21 cellular contexts compared by ENCODE assay signal in the genomic region with DNA sequence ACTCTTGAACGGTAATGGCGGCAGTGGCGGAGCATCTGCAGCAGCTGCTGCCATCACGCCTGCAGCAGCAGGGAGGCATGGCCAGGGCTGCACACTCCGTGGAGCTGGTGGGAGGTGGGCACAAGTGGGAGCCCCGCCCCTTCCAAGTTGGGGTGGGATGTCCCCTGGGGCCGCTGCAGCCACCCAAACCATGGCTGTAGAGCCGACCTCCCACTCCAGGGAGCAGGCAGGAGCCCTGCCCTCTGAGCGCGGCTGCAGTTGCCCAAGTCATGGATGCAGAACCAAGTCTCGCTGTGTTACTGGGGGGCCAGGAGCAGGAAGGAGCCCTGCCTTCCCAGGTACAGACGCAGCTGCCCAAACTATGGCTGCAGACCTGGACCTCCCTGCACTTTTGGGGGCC.
A peak's percentile ranks its signal among the peaks of the same experiment; 100 is the strongest.
DNase-seq lines count a peak whose midpoint lies in the region; ATAC-seq, FAIRE-seq and TF ChIP-seq lines count a peak whose summit lies in the region.
"Had no signal": no experiment of that assay in that cellular context is flagged by ENCODE, and none has a peak within 500 bp of the region (broad histone marks: within the 10 kb centered on the region; RNA-seq: fewer than 3 reads in every experiment).

No MANE protein-coding gene starts in this region.

- H2AFZ ChIP-seq in GM23338, result peak overlapping the region; percentile 56; the same call in 1 of the 2 replicates
- no peak overlapping the region for H2AFZ ChIP-seq in trophoblast cell (ENCODE audit: insufficient read depth, low read length, poor library complexity)
- H2AFZ ChIP-seq: GM23248 had no signal

- H4K91ac ChIP-seq in trophoblast cell (ENCODE audit: low read depth, low read length), result peak overlapping the region; percentile 17

- H3K4me1 Mint-ChIP-seq in GM23338, result peaks cover under 1% of the 10 kb centered on the region; the same call in 2 of the 3 replicates
- H3K4me1 Mint-ChIP-seq: B cell had no signal

- H3F3A ChIP-seq in GM23338 (replicated peaks; ENCODE audit: low read depth), result no peaks in the 10 kb centered on the region

- no peak overlapping the region for H3K18ac ChIP-seq in trophoblast cell (ENCODE audit: low read length)

- H4K20me1 ChIP-seq in GM23338 (replicated peaks; ENCODE audit: insufficient read depth), result no peaks in the 10 kb centered on the region
- H4K20me1 ChIP-seq: BLaER1 had no signal

- H3K4me1 ChIP-seq in GM23338 (ENCODE audit: insufficient read depth) (no peaks in the 10 kb centered on the region), kidney (ENCODE audit: control insufficient read depth in 1 of 2, insufficient read depth in 1 of 2, low read depth in 1 of 2, low read length in 2 of 2) (no peaks in the 10 kb centered on the region), trophoblast cell (ENCODE audit: control insufficient read depth in 1 of 2, insufficient read depth in 2 of 2, low read length in 2 of 2) (peaks cover 0 to 4% of the 10 kb centered on the region in 2 experiments), esophagus squamous epithelium (no peaks in the 10 kb centered on the region)
- H3K4me1 ChIP-seq: BLaER1 had no signal

- WGBS in trophoblast cell (ENCODE audit: extremely low coverage, insufficient coverage, insufficient read length), result no CpG with 5 or more reads among the region's 12 CpGs
- WGBS in esophagus squamous epithelium, 2 donors, result 75 to 84% methylated on average over 7 to 8 of the region's 12 CpGs

- H3K79me1 ChIP-seq in trophoblast cell (ENCODE audit: low read length), result peaks cover 3% of the 10 kb centered on the region

- no peak overlapping the region for H2AK5ac ChIP-seq in trophoblast cell (ENCODE audit: low read length)

- no peaks in the 10 kb centered on the region; the same call in 1 of the 2 replicates for H3K36me3 ChIP-seq in GM23338 (ENCODE audit: insufficient read depth)
- no peaks in the 10 kb centered on the region for H3K36me3 ChIP-seq in kidney (ENCODE audit: control insufficient read depth in 1 of 2, insufficient read depth in 2 of 2, low read length in 2 of 2)
- peaks cover 0 to 1% of the 10 kb centered on the region in 2 experiments for H3K36me3 ChIP-seq in trophoblast cell (ENCODE audit: control insufficient read depth in 1 of 2, insufficient read depth in 2 of 2, low read length in 2 of 2)
- no peaks in the 10 kb centered on the region for H3K36me3 ChIP-seq in esophagus squamous epithelium

- H3K36me3 Mint-ChIP-seq in GM23338 (ENCODE audit: low read depth), result peaks cover 5% of the 10 kb centered on the region; the same call in 2 of the 3 replicates
- H3K36me3 Mint-ChIP-seq: CD4-positive, CD25-positive, alpha-beta regulatory T cell; CD8-positive, alpha-beta T cell had no signal

- H3K9ac ChIP-seq in kidney (ENCODE audit: low read length in 2 of 2) (no peak overlapping the region), trophoblast cell (ENCODE audit: low read length) (no peak overlapping the region)
- H3K9ac ChIP-seq: BLaER1, GM23248 had no signal

- no peak overlapping the region for H4K12ac ChIP-seq in trophoblast cell (ENCODE audit: low read depth, low read length)

- H3K4ac ChIP-seq in trophoblast cell (ENCODE audit: low read depth, low read length), result no peak overlapping the region

- H3K4me3 ChIP-seq in GM23338 (no peak overlapping the region), kidney (ENCODE audit: low read length in 2 of 2) (no peak overlapping the region), trophoblast cell (ENCODE audit: low read depth, low read length) (no peak overlapping the region), esophagus squamous epithelium (no peak overlapping the region)
- H3K4me3 ChIP-seq: BLaER1, GM23248 had no signal

- H3K9me3 Mint-ChIP-seq in GM23338, result peaks cover 12% of the 10 kb centered on the region; the same call in 2 of the 3 replicates

- H2BK12ac ChIP-seq in trophoblast cell (ENCODE audit: low read length), result no peak overlapping the region

- H3K27me3 ChIP-seq in GM23338 (ENCODE audit: insufficient read depth) (no peaks in the 10 kb centered on the region), trophoblast cell (ENCODE audit: insufficient read depth, low read length) (no peaks in the 10 kb centered on the region), esophagus squamous epithelium (no peaks in the 10 kb centered on the region)
- H3K27me3 ChIP-seq: BLaER1 had no signal

- DNase-seq in GM23338 (ENCODE audit: low spot score) (no peak), kidney (peak; percentile 64), trophoblast cell (no peak), RCC 7860 (ENCODE audit: low spot score) (no peak), esophagus squamous epithelium (lab: John Stamatoyannopoulos, UW) (no peak)
- DNase-seq: Caco-2; CD4-positive, CD25-positive, alpha-beta regulatory T cell; CD8-positive, alpha-beta T cell; DMS153; DND-41; GM23248; H9 had no signal

- H3K4me3 Mint-ChIP-seq in GM23338, result no peak overlapping the region
- H3K4me3 Mint-ChIP-seq: B cell; CD4-positive, CD25-positive, alpha-beta regulatory T cell; CD8-positive, alpha-beta T cell; H9 had no signal

- no peaks in the 10 kb centered on the region for H3K27me3 Mint-ChIP-seq in GM23338 (ENCODE audit: insufficient read depth, low read depth, poor library complexity)
- H3K27me3 Mint-ChIP-seq: CD4-positive, CD25-positive, alpha-beta regulatory T cell had no signal

- H3K9me2 ChIP-seq in GM23338 (ENCODE audit: insufficient read depth), result 0 out of 2 replicates have a peak, but pooled peaks cover 2% of the 10 kb centered on the region

- no peak overlapping the region for H2BK5ac ChIP-seq in trophoblast cell (ENCODE audit: low read depth, low read length, poor library complexity)

- no peak overlapping the region for H2BK120ac ChIP-seq in trophoblast cell (ENCODE audit: insufficient read depth, low read length, poor library complexity)

- no peak overlapping the region for H3K27ac Mint-ChIP-seq in GM23338
- H3K27ac Mint-ChIP-seq: B cell; CD4-positive, CD25-positive, alpha-beta regulatory T cell; CD8-positive, alpha-beta T cell had no signal

- H3K23ac ChIP-seq in trophoblast cell (ENCODE audit: low read length), result no peak overlapping the region

- intact Hi-C loops in kidney (cut with DNase I) (no loop called here), esophagus squamous epithelium (cut with DNase I) (no loop called here)

- H3K79me2 ChIP-seq in GM23338 (replicated peaks; ENCODE audit: insufficient read depth) (no peaks in the 10 kb centered on the region), trophoblast cell (ENCODE audit: control insufficient read depth, insufficient read depth, low read length, poor library complexity) (no peaks in the 10 kb centered on the region)

- TF ChIP-seq POLR2A in esophagus squamous epithelium (IDR thresholded peaks at IDR 0.05), result no peak

- no peak for TF ChIP-seq CTCF in GM23338 (conservative IDR thresholded peaks at IDR 0.05; ENCODE audit: low read depth in 2 of 2)
- no peak for TF ChIP-seq CTCF in kidney (IDR thresholded peaks at IDR 0.05; ENCODE audit: borderline replicate concordance, extremely low read depth, insufficient read depth)
- no peak for TF ChIP-seq CTCF in esophagus squamous epithelium (IDR thresholded peaks at IDR 0.05)

- no peak overlapping the region for H3K14ac ChIP-seq in trophoblast cell (ENCODE audit: low read length)

- no peaks in the 10 kb centered on the region for H3K9me3 ChIP-seq in kidney (ENCODE audit: control insufficient read depth in 1 of 2, low read length in 2 of 2)
- H3K9me3 ChIP-seq in trophoblast cell (ENCODE audit: insufficient read depth, low read depth, low read length), result peaks cover 8% of the 10 kb centered on the region
- peaks cover 0 to 3% (median 0%) of the 10 kb centered on the region in 3 donors for H3K9me3 ChIP-seq in esophagus squamous epithelium
- H3K9me3 ChIP-seq: Caco-2 had no signal

- H4K8ac ChIP-seq in trophoblast cell (ENCODE audit: low read depth, low read length), result no peak overlapping the region

- H3K27ac ChIP-seq in GM23338 (ENCODE audit: low read depth), result no peak overlapping the region
- no peak overlapping the region for H3K27ac ChIP-seq in kidney (ENCODE audit: low read depth in 2 of 2, low read length in 2 of 2)
- no peak overlapping the region for H3K27ac ChIP-seq in trophoblast cell (ENCODE audit: low read depth, low read length)
- no peak overlapping the region for H3K27ac ChIP-seq in esophagus squamous epithelium
- H3K27ac ChIP-seq: 22Rv1, BLaER1, C4-2B, GM23248 had no signal

- no peak overlapping the region for H3K4me2 ChIP-seq in GM23338
- H3K4me2 ChIP-seq in trophoblast cell (ENCODE audit: low read length), result no peak overlapping the region
- H3K4me2 ChIP-seq: BLaER1 had no signal

- FAIRE-seq in kidney (lab: Jason Lieb, UNC) (no peak), RCC 7860 (lab: Jason Lieb, UNC) (no peak)
- FAIRE-seq: A204.1, G401.6, GM12892, GM19239 had no signal

- ATAC-seq in GM23338 (no peak), HG03460 (IDR thresholded peaks at IDR 0.05; ENCODE audit: unreplicated experiment) (no peak)
- ATAC-seq: CD8-positive, alpha-beta T cell had no signal

TF ChIP-seq in GM23338, 12 proteins besides CTCF, POLR2A, EP300 and RAD21 (continues in another document):
- TF ChIP-seq, protein P1, sequence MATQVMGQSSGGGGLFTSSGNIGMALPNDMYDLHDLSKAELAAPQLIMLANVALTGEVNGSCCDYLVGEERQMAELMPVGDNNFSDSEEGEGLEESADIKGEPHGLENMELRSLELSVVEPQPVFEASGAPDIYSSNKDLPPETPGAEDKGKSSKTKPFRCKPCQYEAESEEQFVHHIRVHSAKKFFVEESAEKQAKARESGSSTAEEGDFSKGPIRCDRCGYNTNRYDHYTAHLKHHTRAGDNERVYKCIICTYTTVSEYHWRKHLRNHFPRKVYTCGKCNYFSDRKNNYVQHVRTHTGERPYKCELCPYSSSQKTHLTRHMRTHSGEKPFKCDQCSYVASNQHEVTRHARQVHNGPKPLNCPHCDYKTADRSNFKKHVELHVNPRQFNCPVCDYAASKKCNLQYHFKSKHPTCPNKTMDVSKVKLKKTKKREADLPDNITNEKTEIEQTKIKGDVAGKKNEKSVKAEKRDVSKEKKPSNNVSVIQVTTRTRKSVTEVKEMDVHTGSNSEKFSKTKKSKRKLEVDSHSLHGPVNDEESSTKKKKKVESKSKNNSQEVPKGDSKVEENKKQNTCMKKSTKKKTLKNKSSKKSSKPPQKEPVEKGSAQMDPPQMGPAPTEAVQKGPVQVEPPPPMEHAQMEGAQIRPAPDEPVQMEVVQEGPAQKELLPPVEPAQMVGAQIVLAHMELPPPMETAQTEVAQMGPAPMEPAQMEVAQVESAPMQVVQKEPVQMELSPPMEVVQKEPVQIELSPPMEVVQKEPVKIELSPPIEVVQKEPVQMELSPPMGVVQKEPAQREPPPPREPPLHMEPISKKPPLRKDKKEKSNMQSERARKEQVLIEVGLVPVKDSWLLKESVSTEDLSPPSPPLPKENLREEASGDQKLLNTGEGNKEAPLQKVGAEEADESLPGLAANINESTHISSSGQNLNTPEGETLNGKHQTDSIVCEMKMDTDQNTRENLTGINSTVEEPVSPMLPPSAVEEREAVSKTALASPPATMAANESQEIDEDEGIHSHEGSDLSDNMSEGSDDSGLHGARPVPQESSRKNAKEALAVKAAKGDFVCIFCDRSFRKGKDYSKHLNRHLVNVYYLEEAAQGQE (IDR thresholded peaks at IDR 0.05; ENCODE audit: unreplicated experiment), result no peak
- TF ChIP-seq EZH2phosphoT487 (IDR thresholded peaks at IDR 0.05; ENCODE audit: unreplicated experiment) (no peak), CREB1 (CRISPR knock-in tag; IDR thresholded peaks at IDR 0.05; ENCODE audit: low read depth) (no peak)
